Comparison of ENCODE assay signal across 8 cellular contexts in genomic region chr3:133573629-133574194, GRCh38. TPM values are rescaled to one million over a fixed set of nuclear protein-coding genes. Genes with fewer than 3 reads are reported as not detected.
DNase-seq lines count a peak whose midpoint lies in the region; ATAC-seq and TF ChIP-seq lines count a peak whose summit lies in the region.

Gene CDV3 (plus strand): TSS chr3:133573686. CDS start chr3:133574045, 359 bp downstream.

- no peaks in the 10 kb centered on the region for H3K27me3 ChIP-seq in DND-41 (ENCODE audit: insufficient read depth, low read length, poor library complexity)
- no peaks in the 10 kb centered on the region for H3K27me3 ChIP-seq in IMR-90 (ENCODE audit: control insufficient read depth, insufficient read depth, low read length)
- no peaks in the 10 kb centered on the region for H3K27me3 ChIP-seq in lower lobe of right lung (ENCODE audit: low read depth)
- no peaks in the 10 kb centered on the region for H3K27me3 ChIP-seq in tibial nerve

- no peak for TF ChIP-seq RAD21 in IMR-90 (IDR thresholded peaks at IDR 0.05; ENCODE audit: low read length)

- TF ChIP-seq POLR2A in IMR-90 (IDR thresholded peaks at IDR 0.05; ENCODE audit: low read depth, low read length) = peak; percentile 74
- peak; percentile 83 to 91 for TF ChIP-seq POLR2A in tibial nerve (IDR thresholded peaks at IDR 0.05)

- H3K9me3 ChIP-seq in DND-41 (ENCODE audit: insufficient read depth, low read length, severe bottlenecking) (no peaks in the 10 kb centered on the region), IMR-90 (ENCODE audit: control insufficient read depth, insufficient read depth, low read length) (no peaks in the 10 kb centered on the region), lower lobe of right lung (no peaks in the 10 kb centered on the region), tibial nerve (no peaks in the 10 kb centered on the region)

- peak in 1 of 2 donors; percentile 95 for TF ChIP-seq EP300 in tibial nerve (IDR thresholded peaks at IDR 0.05)

- peak within 1 kb of the TSS; percentile 99 for H2BK15ac ChIP-seq in IMR-90 (ENCODE audit: low read depth, low read length)

- WGBS in IMR-90 (ENCODE audit: extremely low coverage in 2 of 2, insufficient read length in 1 of 2), 2 experiments = 1% methylated on average over 43 of the region's 81 CpGs; no CpG with 5 or more reads in 1 of the 2 experiments
- 0 to 2% methylated on average over 28 to 62 of the region's 81 CpGs for WGBS in tibial nerve, 2 donors

- no peaks in the 10 kb centered on the region for H3K9me3 Mint-ChIP-seq in central memory CD8-positive, alpha-beta T cell

- peak within 1 kb of the TSS; percentile 95 to 96 for H3K4me3 ChIP-seq in DND-41 (ENCODE audit: low read depth in 1 of 2, low read length in 2 of 2)
- H3K4me3 ChIP-seq in IMR-90 (ENCODE audit: insufficient read depth, low read depth, low read length) = peak within 1 kb of the TSS; percentile 75
- peak within 1 kb of the TSS; percentile 88 for H3K4me3 ChIP-seq in lower lobe of right lung
- peak within 1 kb of the TSS; percentile 60 to 84 (median 82) for H3K4me3 ChIP-seq in tibial nerve

- dilution Hi-C loops in IMR-90 (cut with HindIII; ENCODE audit: low sequenced_read_pairs, unreplicated experiment) = no loop called here

- H3K56ac ChIP-seq in IMR-90 (ENCODE audit: extremely low read depth, insufficient read depth, low read length) = peak within 1 kb of the TSS; percentile 91

- peaks cover 8% of the 10 kb centered on the region for H3K9me1 ChIP-seq in IMR-90 (ENCODE audit: insufficient read depth, low read length)

- H3K4me1 ChIP-seq in DND-41 (ENCODE audit: insufficient read depth, low read length) (peaks cover 47% of the 10 kb centered on the region), IMR-90 (ENCODE audit: control insufficient read depth, insufficient read depth, low read length) (peaks cover 14% of the 10 kb centered on the region), lower lobe of right lung (peaks cover 53% of the 10 kb centered on the region), tibial nerve (peaks cover 0 to 69% (median 34%) of the 10 kb centered on the region in 4 donors)

- H4K20me1 ChIP-seq in DND-41 (ENCODE audit: insufficient read depth, low read length) (peaks cover 37% of the 10 kb centered on the region), IMR-90 (ENCODE audit: insufficient read depth, low read length) (peaks cover 43% of the 10 kb centered on the region)

- ATAC-seq in DND-41 (ENCODE audit: insufficient read depth, low read depth) (peak; percentile 48), GM21529 (IDR thresholded peaks at IDR 0.05; ENCODE audit: unreplicated experiment) (peak; percentile 20), IMR-90 (ENCODE audit: low read depth) (peak; percentile 38), lower lobe of right lung (peak; percentile 53 to 58)
- peak; percentile 49 for ATAC-seq in central memory CD8-positive, alpha-beta T cell (replicated peaks; ENCODE audit: extremely low read depth, poor library complexity, severe bottlenecking)

- DNase-seq in DND-41 (no peak), IMR-90 (no peak), lower lobe of right lung (no peak), tibial nerve (ENCODE audit: low spot score in 2 of 2) (peak in 1 of 2 donors; percentile 14), cerebellar cortex (ENCODE audit: low spot score) (no peak), NCI-H1105 treated with DMSO at 0.1 percent for 48 hours (lab: John Stamatoyannopoulos, UW) (no peak)
- no peak for DNase-seq in central memory CD8-positive, alpha-beta T cell (ENCODE audit: low spot score in 2 of 2)

- H2AK5ac ChIP-seq in IMR-90 (ENCODE audit: low read depth, low read length) = peak within 1 kb of the TSS; percentile 69; the same call in 1 of the 2 replicates

- H2BK5ac ChIP-seq in IMR-90 (ENCODE audit: low read depth, low read length, poor library complexity, severe bottlenecking) = peak within 1 kb of the TSS; percentile 95

- H3K27ac ChIP-seq in DND-41 (ENCODE audit: low read length) = peak within 1 kb of the TSS; percentile 93
- H3K27ac ChIP-seq in IMR-90 (ENCODE audit: insufficient read depth, low read length) = peak within 1 kb of the TSS; percentile 89
- peak within 1 kb of the TSS; percentile 98 for H3K27ac ChIP-seq in lower lobe of right lung
- peak within 1 kb of the TSS; percentile 93 to 99 (median 98) for H3K27ac ChIP-seq in tibial nerve

- H3K4me2 ChIP-seq in DND-41 (ENCODE audit: insufficient read depth, low read length) (peak within 1 kb of the TSS; percentile 89), IMR-90 (ENCODE audit: low read depth, low read length) (peak within 1 kb of the TSS; percentile 95)

- intact Hi-C loops in IMR-90 (cut with micrococcal nuclease) (loop anchor here (1.0 to 10.0 kb wide), 6 partner anchors 37 to 851 kb away; partner anchors contain the start of genes NPHP3 and SRPRB), lower lobe of right lung (cut with DNase I) (no loop called here)

- in situ Hi-C loops in IMR-90 (cut with MboI; ENCODE audit: low sequenced_read_pairs) = no loop called here

- peak within 1 kb of the TSS; percentile 56 to 98 for H4K8ac ChIP-seq in IMR-90 (ENCODE audit: low read depth in 2 of 2, low read length in 2 of 2)

- peak within 1 kb of the TSS; percentile 73 for H3K18ac ChIP-seq in IMR-90 (ENCODE audit: low read depth, low read length)

- CTCF ChIA-PET in IMR-90 (lab: Yijun Ruan, JAX) = interaction anchor here (0.9 to 1.0 kb wide), 2 partner anchors 37 to 79 kb away, joined by 3 to 4 read pairs; no protein-coding TSS in a partner anchor

- H3K36me3 ChIP-seq in DND-41 (ENCODE audit: insufficient read depth, low read length) = peaks cover 41% of the 10 kb centered on the region
- peaks cover 13% of the 10 kb centered on the region for H3K36me3 ChIP-seq in IMR-90 (ENCODE audit: control insufficient read depth, insufficient read depth, low read length)
- H3K36me3 ChIP-seq in lower lobe of right lung = peaks cover 35% of the 10 kb centered on the region
- H3K36me3 ChIP-seq in tibial nerve = peaks cover 0 to 15% (median 6%) of the 10 kb centered on the region in 3 donors

- peak within 1 kb of the TSS; percentile 79 for H4K5ac ChIP-seq in IMR-90 (ENCODE audit: low read depth, low read length)

- H3K4me1 Mint-ChIP-seq in central memory CD8-positive, alpha-beta T cell = peaks cover 54% of the 10 kb centered on the region

- peaks cover 0 to 26% of the 10 kb centered on the region in 2 experiments; a peak in 3 of 4 replicates for H3K79me1 ChIP-seq in IMR-90 (ENCODE audit: low read depth in 1 of 2, low read length in 2 of 2)

- peak within 1 kb of the TSS; percentile 95 for H2BK120ac ChIP-seq in IMR-90 (ENCODE audit: low read depth, low read length)

- H3K4me3 Mint-ChIP-seq in central memory CD8-positive, alpha-beta T cell = peak within 1 kb of the TSS; percentile 89

- peak within 1 kb of the TSS; percentile 98 for H3K14ac ChIP-seq in IMR-90 (replicated peaks; ENCODE audit: low read depth, low read length)

- peak within 1 kb of the TSS; percentile 95 for H2AK9ac ChIP-seq in IMR-90 (replicated peaks; ENCODE audit: low read depth, low read length, poor library complexity)

- peak within 1 kb of the TSS; percentile 92 for H4K91ac ChIP-seq in IMR-90 (ENCODE audit: insufficient read depth, low read depth, low read length)

- H3K9ac ChIP-seq in DND-41 (ENCODE audit: low read depth, low read length) (peak within 1 kb of the TSS; percentile 87), IMR-90 (ENCODE audit: low read depth, low read length) (peak within 1 kb of the TSS; percentile 96)

- H3K79me2 ChIP-seq in DND-41 (ENCODE audit: insufficient read depth, low read length) = peaks cover 50% of the 10 kb centered on the region

- POLR2A ChIA-PET in IMR-90 (lab: Charles Lee; ENCODE audit: unreplicated experiment) = interaction anchor here (0.6 to 1.2 kb wide), 3 partner anchors 11 to 116 kb away, joined by 3 to 8 read pairs (median 3); no protein-coding TSS in a partner anchor

- H3K27me3 Mint-ChIP-seq in central memory CD8-positive, alpha-beta T cell = no peaks in the 10 kb centered on the region

- H3K27ac Mint-ChIP-seq in central memory CD8-positive, alpha-beta T cell (ENCODE audit: low read depth) = peak within 1 kb of the TSS; percentile 95

- no peak for TF ChIP-seq CTCF in DND-41 (IDR thresholded peaks at IDR 0.05; ENCODE audit: borderline replicate concordance, extremely low read depth, low read length, poor library complexity, severe bottlenecking)
- TF ChIP-seq CTCF in IMR-90 (conservative IDR thresholded peaks at IDR 0.05; ENCODE audit: low read depth, low read length) = no peak
- no peak for TF ChIP-seq CTCF in lower lobe of right lung (IDR thresholded peaks at IDR 0.05)
- no peak for TF ChIP-seq CTCF in tibial nerve (IDR thresholded peaks at IDR 0.05)

- no TSS peak for BruUV-seq in IMR-90 (replicated peaks; lab: Mats Ljungman, UMichigan)

- H2AFZ ChIP-seq in DND-41 (ENCODE audit: low read depth, low read length) (peak within 1 kb of the TSS; percentile 77), IMR-90 (replicated peaks; ENCODE audit: low read length, poor library complexity) (peak within 1 kb of the TSS; percentile 89)

- H3K4ac ChIP-seq in IMR-90 (ENCODE audit: low read depth, low read length) = peak within 1 kb of the TSS; percentile 92

- peak within 1 kb of the TSS; percentile 99 for H3K23ac ChIP-seq in IMR-90 (ENCODE audit: low read depth, low read length)

- H2BK20ac ChIP-seq in IMR-90 (ENCODE audit: low read depth, low read length) = peak within 1 kb of the TSS; percentile 80

- peaks cover 51% of the 10 kb centered on the region for H3K36me3 Mint-ChIP-seq in central memory CD8-positive, alpha-beta T cell (ENCODE audit: insufficient read depth)

TF ChIP-seq in IMR-90, 13 proteins besides CTCF, POLR2A, EP300 and RAD21 (continues in another document):
- TF ChIP-seq MAFK (IDR thresholded peaks at IDR 0.05; ENCODE audit: low read depth, low read length) (no peak), ELK1 (IDR thresholded peaks at IDR 0.05; ENCODE audit: borderline replicate concordance, low read depth, low read length) (no peak), FOS (IDR thresholded peaks at IDR 0.05; ENCODE audit: low read depth, low read length) (no peak), CHD1 (IDR thresholded peaks at IDR 0.05; ENCODE audit: low read depth, low read length) (peak; percentile 86; the same call in 1 of the 2 replicates), BHLHE40 (IDR thresholded peaks at IDR 0.05; ENCODE audit: low read depth, low read length) (peak; percentile 89)

RNA-seq across cellular contexts. Expression of gene CDV3, which starts in this region (rescaled TPM):
- total RNA-seq in IMR-90 (2012; rRNA removed) (120 and 189 TPM in 2 replicates), lower lobe of right lung (166 TPM), tibial nerve (100 to 1,000 TPM in 2 of 4 donors, 10 to 100 TPM in 2; 86.0 to 115 (median 105) TPM)
- 78.1 and 93.6 TPM in 2 replicates for polyA plus RNA-seq in IMR-90 (2012; rRNA removed)
- polyA plus RNA-seq in IMR-90 (2012; cell fraction: cytosol; rRNA removed) = 11.2 and 14.0 TPM in 2 replicates
- 3.2 and 36.9 TPM in 2 replicates for polyA plus RNA-seq in IMR-90 (2012; cell fraction: nucleus; rRNA removed; ENCODE audit: low replicate concordance)
